22 cellular contexts compared by ENCODE assay signal in genomic region chr19:4094761-4095487, GRCh38. TPM values are rescaled to one million over a fixed set of nuclear protein-coding genes. Genes with fewer than 3 reads are reported as not detected.
"Had no signal": no experiment of that assay in that cellular context is flagged by ENCODE, and none has a peak within 500 bp of the region (broad histone marks: within the 10 kb centered on the region; RNA-seq: fewer than 3 reads in every experiment).

No MANE protein-coding gene starts in this region.

- H3K4me1 ChIP-seq: foreskin keratinocyte had no signal

- H3K27me3 Mint-ChIP-seq: activated B cell treated with CpG ODN at 0.5 μM for 24 hours; activated CD4-positive, alpha-beta memory T cell treated with anti-CD3 and anti-CD28 coated beads for 36 hours; dendritic cell treated with granulocyte-macrophage colony-stimulating factor and Interleukin-4, amounts not matched to agents 40 ng/mL and 50 ng/mL, for 4 days; natural killer cell treated with Interleukin-12 subunit alpha and Interleukin-12 subunit beta and Interleukin-15 and Interleukin-18, amount 100 ng/mL, for 72 hours; stimulated activated naive CD8-positive, alpha-beta T cell treated with anti-CD3 and anti-CD28 coated beads, Interleukin-15, amount 100 ng/mL, for 72 hours; type B pancreatic cell had no signal

- DNase-seq: activated B cell treated with CpG ODN at 0.5 μM for 24 hours; activated CD4-positive, alpha-beta memory T cell treated with anti-CD3 and anti-CD28 coated beads for 36 hours; activated CD4-positive, alpha-beta T cell treated with anti-CD3 and anti-CD28 coated beads for 4 hours; activated gamma-delta T cell treated with Interleukin-2 at 50 U/mL for 16 hours; activated T-cell treated with anti-CD3 and anti-CD28 coated beads for 4 hours; cerebellar nuclear complex; effector CD8-positive, alpha-beta T cell; foreskin keratinocyte; mesenchymal stem cell; stimulated activated naive CD8-positive, alpha-beta T cell treated with anti-CD3 and anti-CD28 coated beads, Interleukin-15, amount 100 ng/mL, for 72 hours had no signal

- ATAC-seq: activated naive CD4-positive, alpha-beta T cell treated with anti-CD3 and anti-CD28 coated beads, Interleukin-2, amount 50 U/mL, for 72 hours; foreskin keratinocyte; natural killer cell treated with Interleukin-12 subunit alpha and Interleukin-12 subunit beta and Interleukin-15 and Interleukin-18, amount 100 ng/mL, for 72 hours; stimulated activated naive CD8-positive, alpha-beta T cell treated with anti-CD3 and anti-CD28 coated beads, Interleukin-15, amount 100 ng/mL, for 72 hours had no signal

- H3K4me1 Mint-ChIP-seq: activated B cell treated with CpG ODN at 0.5 μM for 24 hours had no signal

- H3K4me3 ChIP-seq: hepatocyte had no signal

- H3K4me3 Mint-ChIP-seq: activated B cell treated with CpG ODN at 0.5 μM for 24 hours; activated CD4-positive, alpha-beta memory T cell treated with anti-CD3 and anti-CD28 coated beads for 36 hours; activated T-helper 1 cell treated with anti-CD3 and anti-CD28 coated beads, Interleukin-12 subunit alpha, Interleukin-12 subunit beta, Interleukin-2, Interleukin-4 antibody, amounts not matched to agents 30 ng/mL and 10 ng/mL and 1 ng/mL, durations not matched to agents 14 hours and 24 hours and 36 hours; dendritic cell treated with granulocyte-macrophage colony-stimulating factor and Interleukin-4, amounts not matched to agents 40 ng/mL and 50 ng/mL, for 4 days; natural killer cell treated with Interleukin-12 subunit alpha and Interleukin-12 subunit beta and Interleukin-15 and Interleukin-18, amount 100 ng/mL, for 72 hours; stimulated activated naive CD8-positive, alpha-beta T cell treated with anti-CD3 and anti-CD28 coated beads, Interleukin-15, amount 100 ng/mL, for 72 hours; T-helper 2 cell treated with Interferon-gamma antibody and Interleukin-4, amounts not matched to agents 5 μg/mL and 100 μg/mL, for 36 hours; type B pancreatic cell had no signal

- H3K27ac Mint-ChIP-seq: activated B cell treated with CpG ODN at 0.5 μM for 24 hours; activated CD4-positive, alpha-beta memory T cell treated with anti-CD3 and anti-CD28 coated beads for 36 hours; activated naive CD4-positive, alpha-beta T cell treated with anti-CD3 and anti-CD28 coated beads, Interleukin-2, amount 50 U/mL, for 72 hours; activated T-helper 1 cell treated with anti-CD3 and anti-CD28 coated beads, Interleukin-12 subunit alpha, Interleukin-12 subunit beta, Interleukin-2, Interleukin-4 antibody, amounts not matched to agents 30 ng/mL and 10 ng/mL and 1 ng/mL, durations not matched to agents 14 hours and 24 hours and 36 hours; dendritic cell treated with granulocyte-macrophage colony-stimulating factor and Interleukin-4, amounts not matched to agents 40 ng/mL and 50 ng/mL, for 4 days; natural killer cell treated with Interleukin-12 subunit alpha and Interleukin-12 subunit beta and Interleukin-15 and Interleukin-18, amount 100 ng/mL, for 72 hours; T-helper 2 cell treated with Interferon-gamma antibody and Interleukin-4, amounts not matched to agents 5 μg/mL and 100 μg/mL, for 36 hours; type B pancreatic cell had no signal

- H3K36me3 Mint-ChIP-seq: natural killer cell treated with Interleukin-12 subunit alpha and Interleukin-12 subunit beta and Interleukin-15 and Interleukin-18, amount 100 ng/mL, for 72 hours; type B pancreatic cell had no signal

- H3K27me3 ChIP-seq: foreskin keratinocyte, hepatocyte had no signal

- H3K9me3 Mint-ChIP-seq: activated B cell treated with CpG ODN at 0.5 μM for 24 hours; activated CD4-positive, alpha-beta memory T cell treated with anti-CD3 and anti-CD28 coated beads for 36 hours; activated naive CD4-positive, alpha-beta T cell treated with anti-CD3 and anti-CD28 coated beads, Interleukin-2, amount 50 U/mL, for 72 hours; activated T-helper 1 cell treated with anti-CD3 and anti-CD28 coated beads, Interleukin-12 subunit alpha, Interleukin-12 subunit beta, Interleukin-2, Interleukin-4 antibody, amounts not matched to agents 30 ng/mL and 10 ng/mL and 1 ng/mL, durations not matched to agents 14 hours and 24 hours and 36 hours; dendritic cell treated with granulocyte-macrophage colony-stimulating factor and Interleukin-4, amounts not matched to agents 40 ng/mL and 50 ng/mL, for 4 days; natural killer cell treated with Interleukin-12 subunit alpha and Interleukin-12 subunit beta and Interleukin-15 and Interleukin-18, amount 100 ng/mL, for 72 hours; stimulated activated naive CD8-positive, alpha-beta T cell treated with anti-CD3 and anti-CD28 coated beads, Interleukin-15, amount 100 ng/mL, for 72 hours; T-helper 2 cell treated with Interferon-gamma antibody and Interleukin-4, amounts not matched to agents 5 μg/mL and 100 μg/mL, for 36 hours; type B pancreatic cell had no signal

RNA-seq across cellular contexts. Expression of gene CREB3L3, which starts 58.5 kb away (rescaled TPM):
- total RNA-seq: activated B cell treated with CpG ODN at 0.5 μM for 24 hours; activated CD4-positive, alpha-beta memory T cell treated with anti-CD3 and anti-CD28 coated beads for 36 hours; bronchial epithelial cell; endothelial cell of umbilical vein; foreskin keratinocyte; lower leg skin; natural killer cell treated with Interleukin-12 subunit alpha and Interleukin-12 subunit beta and Interleukin-15 and Interleukin-18, amount 100 ng/mL, for 72 hours; posterior vena cava; temporal lobe had no signal
